Comparison of ENCODE assay signal across 18 cellular contexts in the genomic region with DNA sequence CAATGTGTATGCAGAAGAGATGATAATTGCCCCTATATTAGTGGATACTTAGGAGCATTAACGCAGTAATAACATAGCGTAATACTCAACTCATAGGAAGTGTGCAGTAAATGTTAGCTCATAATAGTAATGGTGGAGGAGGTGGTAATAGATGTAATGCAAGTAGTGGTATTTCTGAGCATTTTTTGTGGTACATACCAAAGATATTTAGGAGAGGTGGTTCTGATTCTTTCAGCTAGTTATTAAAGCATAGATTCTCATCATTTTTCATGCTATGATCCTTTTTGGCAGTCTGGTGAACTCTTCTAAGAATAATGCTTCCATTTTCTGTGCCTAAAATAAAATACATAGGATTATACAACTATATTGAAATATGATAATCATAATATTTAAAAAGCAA.
"Had no signal": no experiment of that assay in that cellular context is flagged by ENCODE, and none has a peak within 500 bp of the region (broad histone marks: within the 10 kb centered on the region; RNA-seq: fewer than 3 reads in every experiment).

No MANE protein-coding gene starts in this region.

- H3K4me1 ChIP-seq: right lobe of liver, uterus had no signal

- H3K9me3 Mint-ChIP-seq: nephron progenitor cell; stimulated activated memory B cell treated with anti-CD40 and anti-IgM and Interleukin-4, amounts not matched to agents 10 μg/mL and 1 μg/mL and 100 μg/mL, for 72 hours; T-helper 2 cell treated with Interferon-gamma antibody and Interleukin-4, amounts not matched to agents 5 μg/mL and 100 μg/mL, for 36 hours had no signal

- H3K36me3 ChIP-seq: right lobe of liver, uterus had no signal

- ATAC-seq: activated CD8-positive, alpha-beta T cell treated with anti-CD3 and anti-CD28 coated beads, Interleukin-2, amount 10 ng/mL, durations not matched to agents 7 days and 5 days; heart left ventricle; left colon; right lobe of liver; stimulated activated memory B cell treated with anti-CD40 and anti-IgM and Interleukin-4, amounts not matched to agents 10 μg/mL and 1 μg/mL and 100 μg/mL, for 72 hours had no signal

- H3K9me3 ChIP-seq: heart left ventricle, right lobe of liver, uterus had no signal

- H3K4me3 ChIP-seq: heart left ventricle, right lobe of liver, smooth muscle cell, uterus had no signal

- H3K27me3 Mint-ChIP-seq: stimulated activated memory B cell treated with anti-CD40 and anti-IgM and Interleukin-4, amounts not matched to agents 10 μg/mL and 1 μg/mL and 100 μg/mL, for 72 hours had no signal

- H3K27ac Mint-ChIP-seq: activated CD8-positive, alpha-beta T cell treated with anti-CD3 and anti-CD28 coated beads, Interleukin-2, amount 10 ng/mL, durations not matched to agents 7 days and 5 days; activated T-helper 1 cell treated with anti-CD3 and anti-CD28 coated beads, Interleukin-12 subunit alpha, Interleukin-12 subunit beta, Interleukin-2, Interleukin-4 antibody, amounts not matched to agents 30 ng/mL and 10 ng/mL and 1 ng/mL, durations not matched to agents 14 hours and 24 hours and 36 hours; nephron progenitor cell; stimulated activated memory B cell treated with anti-CD40 and anti-IgM and Interleukin-4, amounts not matched to agents 10 μg/mL and 1 μg/mL and 100 μg/mL, for 72 hours; T-helper 2 cell treated with Interferon-gamma antibody and Interleukin-4, amounts not matched to agents 5 μg/mL and 100 μg/mL, for 36 hours had no signal

- DNase-seq: activated CD4-positive, alpha-beta T cell treated with anti-CD3 and anti-CD28 coated beads, Interleukin-2, amount 50 U/mL, for 1 hour; activated CD4-positive, CD25-positive, alpha-beta regulatory T cell treated with anti-CD3 and anti-CD28 coated beads, Interleukin-2, amount 50 U/mL, for 72 hours; activated CD8-positive, alpha-beta T cell treated with anti-CD3 and anti-CD28 coated beads, Interleukin-2, amount 10 ng/mL, durations not matched to agents 7 days and 5 days; activated gamma-delta T cell; activated naive CD4-positive, alpha-beta T cell treated with anti-CD3 and anti-CD28 coated beads, Interleukin-2, amount 50 U/mL, for 16 hours; cortex of kidney; heart left ventricle; left colon; mesenchymal stem cell; nephron progenitor cell; right lobe of liver; stimulated activated CD4-positive, alpha-beta T cell treated with anti-CD3 and anti-CD28 coated beads, Interleukin-15, amount 100 ng/mL, for 24 hours; uterus had no signal

- H3K4me1 Mint-ChIP-seq: nephron progenitor cell had no signal

- H3K27ac ChIP-seq: heart left ventricle, right lobe of liver, VCaP had no signal

- H3K4me3 Mint-ChIP-seq: activated CD8-positive, alpha-beta T cell treated with anti-CD3 and anti-CD28 coated beads, Interleukin-2, amount 10 ng/mL, durations not matched to agents 7 days and 5 days; activated T-helper 1 cell treated with anti-CD3 and anti-CD28 coated beads, Interleukin-12 subunit alpha, Interleukin-12 subunit beta, Interleukin-2, Interleukin-4 antibody, amounts not matched to agents 30 ng/mL and 10 ng/mL and 1 ng/mL, durations not matched to agents 14 hours and 24 hours and 36 hours; nephron progenitor cell; stimulated activated memory B cell treated with anti-CD40 and anti-IgM and Interleukin-4, amounts not matched to agents 10 μg/mL and 1 μg/mL and 100 μg/mL, for 72 hours; T-helper 2 cell treated with Interferon-gamma antibody and Interleukin-4, amounts not matched to agents 5 μg/mL and 100 μg/mL, for 36 hours had no signal

- H3K27me3 ChIP-seq: right lobe of liver, uterus had no signal
